In genomic region chr18:22657619-22658018, GRCh38 we compare ENCODE assay signal across 7 cellular contexts.
"Had no signal": no experiment of that assay in that cellular context is flagged by ENCODE, and none has a peak within 500 bp of the region (broad histone marks: within the 10 kb centered on the region; RNA-seq: fewer than 3 reads in every experiment).

No MANE protein-coding gene starts in this region.

- FAIRE-seq: HepG2, HTR-8/SVneo had no signal

- H3K4me2 ChIP-seq: KMS-11 had no signal

- DNase-seq: IMR-90, KBM-7, KG1 had no signal

- H3K27ac ChIP-seq: HL-60, KMS-11 had no signal

- H3K9ac ChIP-seq: KMS-11 had no signal

- ATAC-seq: HepG2 had no signal
